ENCODE assay signal across 15 cellular contexts in genomic region chr1:212918751-212919150, GRCh38.
"Had no signal": no experiment of that assay in that cellular context is flagged by ENCODE, and none has a peak within 500 bp of the region (broad histone marks: within the 10 kb centered on the region; RNA-seq: fewer than 3 reads in every experiment).

No MANE protein-coding gene starts in this region.

- H3K9me3 ChIP-seq: adrenal gland, esophagus muscularis mucosa, gastrocnemius medialis, heart left ventricle, pancreas, psoas muscle, thyroid gland had no signal

- ATAC-seq: activated T-helper 17 cell treated with anti-CD3 and anti-CD28 coated beads, Interleukin-2, amount 50 U/mL, for 72 hours; effector memory CD8-positive, alpha-beta T cell; gastrocnemius medialis; heart left ventricle; pancreas; psoas muscle; right cardiac atrium had no signal

- H3K36me3 ChIP-seq: adrenal gland, esophagus muscularis mucosa, gastrocnemius medialis, heart left ventricle, pancreas, thyroid gland had no signal

- H3K27me3 ChIP-seq: adrenal gland, gastrocnemius medialis, pancreas, thyroid gland had no signal

- H3K4me3 ChIP-seq: adrenal gland, esophagus muscularis mucosa, gastrocnemius medialis, heart left ventricle, pancreas, psoas muscle, thyroid gland had no signal

- H3K27ac ChIP-seq: adrenal gland, esophagus muscularis mucosa, gastrocnemius medialis, heart left ventricle, pancreas, psoas muscle, thyroid gland had no signal

- DNase-seq: activated T-cell treated with anti-CD3 and anti-CD28 coated beads, Interleukin-2, amount 50 U/mL, for 1 hour; adrenal gland; central memory CD4-positive, alpha-beta T cell; effector memory CD8-positive, alpha-beta T cell; gastrocnemius medialis; heart left ventricle; pancreas; psoas muscle; right cardiac atrium; stimulated activated CD4-positive, alpha-beta T cell treated with anti-CD3 and anti-CD28 coated beads, Interleukin-12 subunit alpha, Interleukin-12 subunit beta, amount 100 ng/mL, for 4 hours; stimulated activated CD4-positive, alpha-beta T cell treated with anti-CD3 and anti-CD28 coated beads, Interleukin-4, amount 100 ng/mL, for 4 hours; substantia nigra; thyroid gland had no signal

- H3K4me1 ChIP-seq: gastrocnemius medialis, pancreas had no signal
